ENCODE assay signal across 8 cellular contexts in genomic region chr3:165751654-165752053, GRCh38.
"Had no signal": no experiment of that assay in that cellular context is flagged by ENCODE, and none has a peak within 500 bp of the region (broad histone marks: within the 10 kb centered on the region; RNA-seq: fewer than 3 reads in every experiment).

No MANE protein-coding gene starts in this region.

- H3K36me3 ChIP-seq: gastroesophageal sphincter, lower lobe of right lung, tibial artery, uterus had no signal

- H3K27ac ChIP-seq: gastroesophageal sphincter, lower lobe of right lung, tibial artery, uterus had no signal

- H3K4me1 ChIP-seq: lower lobe of right lung, tibial artery, uterus had no signal

- DNase-seq: activated T-cell treated with anti-CD3 and anti-CD28 coated beads, Interleukin-2, amount 50 U/mL, for 1 hour; kidney; lower lobe of right lung; tibial artery; uterus had no signal

- H3K4me3 ChIP-seq: gastroesophageal sphincter, lower lobe of right lung, smooth muscle cell, tibial artery, uterus had no signal

- H3K27me3 ChIP-seq: gastroesophageal sphincter, tibial artery, uterus had no signal

- H3K9me3 ChIP-seq: gastroesophageal sphincter, lower lobe of right lung, tibial artery, uterus had no signal

- ATAC-seq: gastroesophageal sphincter; lower lobe of right lung; stimulated activated memory B cell treated with anti-CD40 and anti-IgM and Interleukin-4, amounts not matched to agents 10 μg/mL and 1 μg/mL and 100 μg/mL, for 72 hours had no signal
